ENCODE assay signal across 10 cellular contexts in the genomic region with DNA sequence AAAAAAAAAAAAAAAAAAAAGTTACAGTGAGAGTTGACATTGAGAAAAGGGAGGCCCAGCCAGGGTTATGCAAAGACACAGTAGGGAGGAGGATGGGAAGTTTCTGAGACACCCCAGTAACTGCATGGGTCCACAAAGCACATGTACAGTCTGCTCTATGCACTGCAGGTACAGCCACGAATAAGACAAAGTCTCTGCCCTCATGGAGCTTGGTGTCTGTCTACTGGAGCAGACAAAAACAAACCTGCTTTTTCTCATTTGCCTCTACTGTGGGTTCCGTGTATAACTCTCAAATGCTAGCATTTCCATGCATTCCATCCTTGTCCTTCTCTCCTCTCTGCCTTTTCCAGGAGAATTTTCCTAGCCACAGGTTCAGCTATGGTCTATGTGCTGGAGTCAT.
"Had no signal": no experiment of that assay in that cellular context is flagged by ENCODE, and none has a peak within 500 bp of the region (broad histone marks: within the 10 kb centered on the region; RNA-seq: fewer than 3 reads in every experiment).

No MANE protein-coding gene starts in this region.

- H3K4me3 ChIP-seq: GM23338, HAP-1 had no signal

- H2AFZ ChIP-seq: GM23338 had no signal

- H3K9ac ChIP-seq: KMS-11 had no signal

- H3K9me3 ChIP-seq: HAP-1 had no signal

- H3K4me1 ChIP-seq: HAP-1 had no signal

- ATAC-seq: GM23338, HCT116 had no signal

- H3K27ac ChIP-seq: HL-60, KMS-11 had no signal

- H3K4me2 ChIP-seq: GM23338, KMS-11 had no signal

- DNase-seq: H7, HFFc6, IMR-90, Karpas-422, KBM-7 had no signal
